Comparison of ENCODE assay signal across 8 cellular contexts in genomic region chr17:35022536-35023063, GRCh38.
DNase-seq lines count a peak whose midpoint lies in the region; ATAC-seq and TF ChIP-seq lines count a peak whose summit lies in the region.

No MANE protein-coding gene starts in this region.

- ATAC-seq in HG03175 (IDR thresholded peaks at IDR 0.05; ENCODE audit: unreplicated experiment), result peak; percentile 57

- peak; percentile 58 for DNase-seq in T-helper 22 cell (ENCODE audit: low read depth)
- peak; percentile 90 for DNase-seq in hepatic stellate cell (ENCODE audit: low spot score)
- no peak for DNase-seq in ecto neural progenitor cell (ENCODE audit: low spot score)
- no peak for DNase-seq in NCI-H2171 treated with DMSO at 0.1 percent for 48 hours (lab: John Stamatoyannopoulos, UW)

- TF ChIP-seq CTCF in C4-2B (conservative IDR thresholded peaks at IDR 0.05), result no peak

- no peak overlapping the region for H3K4me3 ChIP-seq in skin epidermis

- peak overlapping the region; percentile 11; the same call in 1 of the 2 replicates for H3K27ac ChIP-seq in C4-2B
- peak overlapping the region; percentile 99 for H3K27ac ChIP-seq in angular gyrus (ENCODE audit: low read depth, low read length)
- H3K27ac ChIP-seq in skin epidermis, result peak overlapping the region in 19 of 21 experiments; percentile 12 to 91 (median 66)

Comparison
In these comparisons a context has a peak if more than half of its experiments do, and no peak if none do; other contexts are left out.
1. H3K27ac ChIP-seq: peak in every context shown above with its lines; median percentile 99 in angular gyrus; 66 in skin epidermis; 11 in C4-2B.
2. DNase-seq: peak in T-helper 22 cell (single experiment) and hepatic stellate cell (single experiment); none in ecto neural progenitor cell (single experiment) and NCI-H2171 treated with DMSO at 0.1 percent for 48 hours (single experiment).